8 cellular contexts compared by ENCODE assay signal in the genomic region with DNA sequence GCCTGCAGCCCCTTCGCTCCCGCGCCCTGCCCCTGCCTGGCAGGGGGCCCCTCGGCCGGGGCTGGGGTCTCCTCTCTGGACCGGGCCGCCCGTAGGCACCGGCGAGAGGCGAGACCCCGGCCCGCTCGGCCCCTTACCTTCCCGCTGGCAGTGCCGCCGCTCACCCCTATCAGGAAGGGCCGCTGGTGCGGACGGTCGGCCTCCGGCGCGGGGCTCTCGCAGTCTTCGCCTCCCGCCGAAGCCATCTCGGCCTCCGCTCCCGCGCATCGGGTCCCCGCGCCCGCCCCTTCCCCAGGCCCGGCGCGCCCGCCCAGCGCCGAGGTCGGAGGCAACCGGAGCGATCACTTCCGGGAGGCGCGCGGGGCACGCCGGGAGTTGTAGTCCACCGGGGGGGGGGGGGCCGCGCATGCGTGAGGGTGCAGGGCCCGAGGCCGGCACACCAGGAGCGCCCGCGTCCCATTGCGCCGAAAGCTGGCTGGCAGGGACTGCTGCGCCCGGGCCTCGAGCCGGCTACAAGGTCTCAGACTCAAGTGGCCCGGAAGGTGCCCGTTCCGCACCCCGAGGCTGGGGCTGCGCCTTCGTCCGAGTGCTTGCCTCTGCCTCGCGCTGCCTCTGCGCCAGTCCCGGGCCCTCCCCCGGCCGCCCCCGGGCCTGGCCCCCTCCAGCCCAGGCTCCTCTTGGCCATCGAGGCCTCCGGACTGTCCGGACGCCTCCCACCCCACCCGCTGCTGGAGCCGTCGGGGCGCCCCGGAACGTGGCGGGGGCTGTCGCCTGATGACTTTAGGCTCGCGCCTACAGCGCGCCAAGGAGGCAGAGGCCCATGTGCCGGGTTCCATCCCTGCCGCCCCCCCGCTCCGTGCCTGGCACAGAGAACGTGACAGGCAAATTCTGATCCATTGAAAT. TPM values are rescaled to one million over a fixed set of nuclear protein-coding genes. Genes with fewer than 3 reads are reported as not detected.
A peak's percentile ranks its signal among the peaks of the same experiment; 100 is the strongest.
DNase-seq lines count a peak whose midpoint lies in the region; ATAC-seq and TF ChIP-seq lines count a peak whose summit lies in the region.

A gene (minus strand): TSS at position 334 of the 903 bp plus-strand sequence. CDS start 89 bp downstream, at position 245.

- intact Hi-C loops in T-helper 1 cell treated with Interleukin-12 subunit alpha and Interleukin-12 subunit beta and Interleukin-4 antibody, amounts not matched to agents 30 ng/mL and 1 ng/mL, for 36 hours (cut with micrococcal nuclease): loop anchor here (1.0 to 2.0 kb wide), 4 partner anchors 31 to 406 kb away; a partner anchor contains a TSS
- intact Hi-C loops in heart right ventricle (cut with DNase I): no loop called here
- intact Hi-C loops in posterior vena cava (cut with DNase I): no loop called here

- peaks cover 6% of the 10 kb centered on the region for H3K36me3 Mint-ChIP-seq in type B pancreatic cell

- ATAC-seq in HG02623 (IDR thresholded peaks at IDR 0.05; ENCODE audit: unreplicated experiment) (peak; percentile 82), heart right ventricle (peak; percentile 95 to 99 (median 98))

- peak within 1 kb of the TSS; percentile 88 for H3K4me3 Mint-ChIP-seq in type B pancreatic cell

- H3K9me3 Mint-ChIP-seq in type B pancreatic cell: no peaks in the 10 kb centered on the region

- WGBS in heart right ventricle, 2 donors: 8 to 12% methylated on average over 76 to 101 of the region's 101 CpGs

- TF ChIP-seq CTCF in GM12874 (IDR thresholded peaks at IDR 0.05; ENCODE audit: insufficient read depth, low read depth, low read length) (0 out of 2 replicates have a peak, but pooled peaks have one; percentile 1), heart right ventricle (IDR thresholded peaks at IDR 0.05) (no peak), type B pancreatic cell (conservative IDR thresholded peaks at IDR 0.05) (no peak)

- peaks cover 7% of the 10 kb centered on the region for H3K4me1 Mint-ChIP-seq in type B pancreatic cell (ENCODE audit: unreplicated experiment)

- H3K36me3 ChIP-seq in heart right ventricle: peaks cover 0 to 40% (median 24%) of the 10 kb centered on the region in 9 donors

- H3K4me1 ChIP-seq in heart right ventricle: peaks cover 7 to 19% (median 14%) of the 10 kb centered on the region in 9 donors

- no peak within 1 kb of the TSS for H3K27ac Mint-ChIP-seq in type B pancreatic cell

- H3K27me3 ChIP-seq in heart right ventricle: no peaks in the 10 kb centered on the region

- H3K9me3 ChIP-seq in heart right ventricle: no peaks in the 10 kb centered on the region

- no peaks in the 10 kb centered on the region for H3K27me3 Mint-ChIP-seq in type B pancreatic cell

- peak within 1 kb of the TSS; percentile 73 to 100 (median 92) for H3K4me3 ChIP-seq in heart right ventricle

- peak; percentile 52 for DNase-seq in NCI-H128 (lab: John Stamatoyannopoulos, UW; ENCODE audit: unreplicated experiment)
- DNase-seq in amniotic epithelial cell (ENCODE audit: low read depth): peak; percentile 66
- peak; percentile 79 to 85 for DNase-seq in heart right ventricle
- DNase-seq in posterior vena cava (ENCODE audit: low spot score): peak; percentile 93
- peak; percentile 84 for DNase-seq in type B pancreatic cell (ENCODE audit: extremely low spot score, unreplicated experiment)

- peak within 1 kb of the TSS; percentile 44 to 94 (median 88) for H3K27ac ChIP-seq in heart right ventricle

RNA-seq across cellular contexts. Expression of the gene that starts here (rescaled TPM):
- total RNA-seq in T-helper 1 cell treated with Interleukin-12 subunit alpha and Interleukin-12 subunit beta and Interleukin-4 antibody, amounts not matched to agents 30 ng/mL and 1 ng/mL, for 36 hours: 23.0 and 30.4 TPM in 2 replicates
- total RNA-seq in heart right ventricle (10 to 100 TPM; 16.6 to 29.5 (median 22.5) TPM), posterior vena cava (10 to 100 TPM; 16.8 to 18.8 TPM), type B pancreatic cell (ENCODE audit: low replicate concordance) (25.9 and 36.8 TPM in 2 replicates)
- 10 to 100 TPM; 27.7 to 32.7 TPM for polyA plus RNA-seq in heart right ventricle

Comparison
In these comparisons a context has a peak if more than half of its experiments do, and no peak if none do; other contexts are left out.
1. Peak in every context shown above with its lines: DNase-seq, ATAC-seq, H3K4me3 ChIP-seq and H3K27ac ChIP-seq.